13 cellular contexts compared by ENCODE assay signal in genomic region chr3:94098487-94098886, GRCh38. TPM values are rescaled to one million over a fixed set of nuclear protein-coding genes. Genes with fewer than 3 reads are reported as not detected.
DNase-seq lines count a peak whose midpoint lies in the region; ATAC-seq and TF ChIP-seq lines count a peak whose summit lies in the region.
"Had no signal": no experiment of that assay in that cellular context is flagged by ENCODE, and none has a peak within 500 bp of the region (broad histone marks: within the 10 kb centered on the region; RNA-seq: fewer than 3 reads in every experiment).

No MANE protein-coding gene starts in this region.

- H3K27ac Mint-ChIP-seq in activated T-cell treated with anti-CD3 and anti-CD28 coated beads, Interleukin-2, amount 50 U/mL, for 24 hours = peak overlapping the region; percentile 18
- H3K27ac Mint-ChIP-seq in endothelial cell (ENCODE audit: unreplicated experiment) = peak overlapping the region; percentile 83
- no peak overlapping the region for H3K27ac Mint-ChIP-seq in CD8-positive, alpha-beta T cell

- CTCF ChIA-PET in CD8-positive, alpha-beta T cell (lab: Charles Lee) = no interaction called here

- H3K27me3 ChIP-seq in osteoblast (ENCODE audit: insufficient read depth, low read length) = no peaks in the 10 kb centered on the region
- H3K27me3 ChIP-seq in CD8-positive, alpha-beta T cell (ENCODE audit: insufficient read depth, low read length) = no peaks in the 10 kb centered on the region
- H3K27me3 ChIP-seq: ascending aorta had no signal

- intact Hi-C loops in CD8-positive, alpha-beta T cell (cut with DNase I, micrococcal nuclease) = no loop called here

- no peaks in the 10 kb centered on the region for H3K27me3 Mint-ChIP-seq in activated T-cell treated with anti-CD3 and anti-CD28 coated beads, Interleukin-2, amount 50 U/mL, for 24 hours
- no peaks in the 10 kb centered on the region for H3K27me3 Mint-ChIP-seq in activated T-cell treated with anti-CD3 and anti-CD28 coated beads, Interleukin-2, amount 50 U/mL, for 4 hours (ENCODE audit: low read depth)
- peaks cover 2% of the 10 kb centered on the region for H3K27me3 Mint-ChIP-seq in endothelial cell (ENCODE audit: unreplicated experiment)
- H3K27me3 Mint-ChIP-seq in CD8-positive, alpha-beta T cell (ENCODE audit: low read depth) = no peaks in the 10 kb centered on the region

- H3K36me3 Mint-ChIP-seq in activated T-cell treated with anti-CD3 and anti-CD28 coated beads, Interleukin-2, amount 50 U/mL, for 24 hours (ENCODE audit: low read depth) = peaks cover 75% of the 10 kb centered on the region
- H3K36me3 Mint-ChIP-seq in activated T-cell treated with anti-CD3 and anti-CD28 coated beads, Interleukin-2, amount 50 U/mL, for 4 hours (ENCODE audit: insufficient read depth) = peaks cover 43% of the 10 kb centered on the region
- H3K36me3 Mint-ChIP-seq in endothelial cell (ENCODE audit: low read depth, unreplicated experiment) = peaks cover 4% of the 10 kb centered on the region
- peaks cover 78% of the 10 kb centered on the region for H3K36me3 Mint-ChIP-seq in CD8-positive, alpha-beta T cell

- peaks cover 16% of the 10 kb centered on the region for H3K36me3 ChIP-seq in osteoblast (ENCODE audit: insufficient read depth, low read length)
- peaks cover 23% of the 10 kb centered on the region for H3K36me3 ChIP-seq in CD8-positive, alpha-beta T cell (ENCODE audit: insufficient read depth, low read length)

- peaks cover 4% of the 10 kb centered on the region for H3K4me1 Mint-ChIP-seq in activated T-cell treated with anti-CD3 and anti-CD28 coated beads, Interleukin-2, amount 50 U/mL, for 24 hours (ENCODE audit: low read depth)
- H3K4me1 Mint-ChIP-seq in activated T-cell treated with anti-CD3 and anti-CD28 coated beads, Interleukin-2, amount 50 U/mL, for 4 hours (ENCODE audit: low read depth) = no peaks in the 10 kb centered on the region
- H3K4me1 Mint-ChIP-seq in endothelial cell (ENCODE audit: unreplicated experiment) = peaks cover 19% of the 10 kb centered on the region
- no peaks in the 10 kb centered on the region for H3K4me1 Mint-ChIP-seq in CD8-positive, alpha-beta T cell (ENCODE audit: low read depth)

- no peak overlapping the region for H3K4me2 ChIP-seq in osteoblast (ENCODE audit: insufficient read depth, low read length)

- H3K4me3 Mint-ChIP-seq in activated T-cell treated with anti-CD3 and anti-CD28 coated beads, Interleukin-2, amount 50 U/mL, for 24 hours = no peak overlapping the region
- H3K4me3 Mint-ChIP-seq in activated T-cell treated with anti-CD3 and anti-CD28 coated beads, Interleukin-2, amount 50 U/mL, for 4 hours = no peak overlapping the region
- H3K4me3 Mint-ChIP-seq in endothelial cell (ENCODE audit: unreplicated experiment) = no peak overlapping the region
- H3K4me3 Mint-ChIP-seq in CD8-positive, alpha-beta T cell = no peak overlapping the region

- no peaks in the 10 kb centered on the region for H3K79me2 ChIP-seq in osteoblast (ENCODE audit: insufficient read depth, low read length)

- POLR2A ChIA-PET in CD8-positive, alpha-beta T cell (lab: Charles Lee) = no interaction called here

- no peak overlapping the region for H3K4me3 ChIP-seq in osteoblast (ENCODE audit: insufficient read depth, low read length)
- H3K4me3 ChIP-seq in CD8-positive, alpha-beta T cell (ENCODE audit: low read depth, low read length) = no peak overlapping the region
- H3K4me3 ChIP-seq: ascending aorta had no signal

- DNase-seq in activated T-cell treated with anti-CD3 and anti-CD28 coated beads, Interleukin-2, amount 50 U/mL, for 24 hours = no peak
- DNase-seq in activated T-cell treated with anti-CD3 and anti-CD28 coated beads, Interleukin-2, amount 50 U/mL, for 4 hours = no peak
- DNase-seq in NOMO-1 (lab: John Stamatoyannopoulos, UW; ENCODE audit: unreplicated experiment in 2 of 2) (peak; percentile 33 to 51), endothelial cell (ENCODE audit: low spot score) (peak; percentile 9), osteoblast (ENCODE audit: insufficient read length, low spot score, missing footprints) (peak; percentile 35)
- no peak for DNase-seq in CD8-positive, alpha-beta T cell
- DNase-seq: activated CD4-positive, CD25-positive, alpha-beta regulatory T cell treated with anti-CD3 and anti-CD28 coated beads, Interleukin-2, amount 50 U/mL, for 72 hours; NCI-H2081; stimulated activated CD8-positive, alpha-beta memory T cell treated with anti-CD3 and anti-CD28 coated beads, Interleukin-4, amount 100 ng/mL, for 48 hours; SW 1271 had no signal

- H3K9me3 Mint-ChIP-seq in activated T-cell treated with anti-CD3 and anti-CD28 coated beads, Interleukin-2, amount 50 U/mL, for 24 hours = no peaks in the 10 kb centered on the region
- H3K9me3 Mint-ChIP-seq in activated T-cell treated with anti-CD3 and anti-CD28 coated beads, Interleukin-2, amount 50 U/mL, for 4 hours = no peaks in the 10 kb centered on the region
- no peaks in the 10 kb centered on the region for H3K9me3 Mint-ChIP-seq in endothelial cell (ENCODE audit: unreplicated experiment)
- H3K9me3 Mint-ChIP-seq in CD8-positive, alpha-beta T cell = no peaks in the 10 kb centered on the region

- no peak for ATAC-seq in activated T-cell treated with anti-CD3 and anti-CD28 coated beads, Interleukin-2, amount 50 U/mL, for 4 hours
- ATAC-seq in GM21786 (IDR thresholded peaks at IDR 0.05; ENCODE audit: unreplicated experiment) (no peak), GM21367 (IDR thresholded peaks at IDR 0.05; ENCODE audit: unreplicated experiment) (no peak)
- ATAC-seq in CD8-positive, alpha-beta T cell = no peak

- TF ChIP-seq CTCF in endothelial cell (IDR thresholded peaks at IDR 0.05; ENCODE audit: unreplicated experiment) = no peak
- TF ChIP-seq CTCF in osteoblast (IDR thresholded peaks at IDR 0.05; ENCODE audit: extremely low read depth, low read depth, low read length) = no peak
- no peak for TF ChIP-seq CTCF in CD8-positive, alpha-beta T cell (IDR thresholded peaks at IDR 0.05)

- no peak overlapping the region for H3K27ac ChIP-seq in osteoblast (ENCODE audit: low read depth, low read length)
- H3K27ac ChIP-seq in CD8-positive, alpha-beta T cell (ENCODE audit: low read depth, low read length) = no peak overlapping the region
- H3K27ac ChIP-seq: ascending aorta had no signal

- no peaks in the 10 kb centered on the region for H3K9me3 ChIP-seq in osteoblast (ENCODE audit: low read depth, low read length)
- no peaks in the 10 kb centered on the region for H3K9me3 ChIP-seq in CD8-positive, alpha-beta T cell (ENCODE audit: low read length)
- H3K9me3 ChIP-seq: ascending aorta had no signal

- no peaks in the 10 kb centered on the region for H3K4me1 ChIP-seq in osteoblast (ENCODE audit: insufficient read depth, low read length)
- H3K4me1 ChIP-seq in CD8-positive, alpha-beta T cell (ENCODE audit: insufficient read depth, low read length) = no peaks in the 10 kb centered on the region
- H3K4me1 ChIP-seq: ascending aorta had no signal

- no peaks in the 10 kb centered on the region for H4K20me1 ChIP-seq in osteoblast (ENCODE audit: insufficient read depth, low read length)

- H2AFZ ChIP-seq in osteoblast (ENCODE audit: low read length) = peak overlapping the region; percentile 37

RNA-seq across cellular contexts. Expression of gene NSUN3, which starts 35.6 kb away (rescaled TPM):
- total RNA-seq in activated T-cell treated with anti-CD3 and anti-CD28 coated beads, Interleukin-2, amount 50 U/mL, for 4 hours = 10 to 100 TPM; 14.0 to 19.3 (median 14.5) TPM
- total RNA-seq in endothelial cell (ENCODE audit: unreplicated experiment) = 11.5 TPM
- total RNA-seq in osteoblast = 13.4 and 15.9 TPM in 2 replicates
- total RNA-seq in CD8-positive, alpha-beta T cell = 10 to 100 TPM; 12.3 to 15.9 TPM

RNA-seq across cellular contexts. Expression of gene DHFR2, which starts 35.8 kb away (rescaled TPM):
- total RNA-seq in activated T-cell treated with anti-CD3 and anti-CD28 coated beads, Interleukin-2, amount 50 U/mL, for 4 hours = 1 to 10 TPM; 5.2 to 7.5 (median 7.1) TPM
- 1.9 TPM for total RNA-seq in endothelial cell (ENCODE audit: unreplicated experiment)
- 3.5 and 4.7 TPM in 2 replicates for total RNA-seq in osteoblast
- 1 to 10 TPM in 1 of 2 experiments, under 1 TPM in 1; 0.65 to 1.4 TPM for total RNA-seq in CD8-positive, alpha-beta T cell

Comparison
In these comparisons a context has a peak if more than half of its experiments do, and no peak if none do; other contexts are left out.
1. DNase-seq: peak in NOMO-1 (2 of 2), endothelial cell (single experiment) and osteoblast (single experiment); none in activated T-cell treated with anti-CD3 and anti-CD28 coated beads, Interleukin-2, amount 50 U/mL, for 24 hours (single experiment), activated T-cell treated with anti-CD3 and anti-CD28 coated beads, Interleukin-2, amount 50 U/mL, for 4 hours (single experiment) and CD8-positive, alpha-beta T cell (0 of 7).